Comparison of ENCODE assay signal across 9 cellular contexts in genomic region chr4:110632506-110633357, GRCh38. TPM values are rescaled to one million over a fixed set of nuclear protein-coding genes. Genes with fewer than 3 reads are reported as not detected.
DNase-seq lines count a peak whose midpoint lies in the region; ATAC-seq and TF ChIP-seq lines count a peak whose summit lies in the region.
"Had no signal": no experiment of that assay in that cellular context is flagged by ENCODE, and none has a peak within 500 bp of the region (broad histone marks: within the 10 kb centered on the region; RNA-seq: fewer than 3 reads in every experiment).

No MANE protein-coding gene starts in this region.

- intact Hi-C loops in heart right ventricle (cut with DNase I): loop anchor here in 8 of 10 donors (2.0 to 10.0 kb wide), 14 partner anchors 322 to 1222 kb away; no protein-coding TSS in a partner anchor
- intact Hi-C loops in colonic mucosa (cut with DNase I): loop anchor here (10.0 kb wide), 2 partner anchors 222 to 1002 kb away; no protein-coding TSS in a partner anchor
- intact Hi-C loops in upper lobe of right lung (cut with DNase I): no loop called here

- no peaks in the 10 kb centered on the region for H3K9me3 ChIP-seq in heart right ventricle
- no peaks in the 10 kb centered on the region for H3K9me3 ChIP-seq in right atrium auricular region
- H3K9me3 ChIP-seq in colonic mucosa: no peaks in the 10 kb centered on the region
- H3K9me3 ChIP-seq in upper lobe of right lung: no peaks in the 10 kb centered on the region

- H3K36me3 ChIP-seq in heart right ventricle (no peaks in the 10 kb centered on the region), right atrium auricular region (no peaks in the 10 kb centered on the region), colonic mucosa (no peaks in the 10 kb centered on the region), upper lobe of right lung (no peaks in the 10 kb centered on the region)

- ATAC-seq in heart right ventricle (peak in 1 of 8 donors; percentile 27), upper lobe of right lung (no peak)

- H3K4me1 ChIP-seq in heart right ventricle (peaks cover 2 to 42% (median 26%) of the 10 kb centered on the region in 9 donors), right atrium auricular region (peaks cover 0 to 39% of the 10 kb centered on the region in 2 donors), colonic mucosa (peaks cover 10% of the 10 kb centered on the region), upper lobe of right lung (peaks cover 14% of the 10 kb centered on the region)

- H3K27me3 Mint-ChIP-seq in mesothelial cell of epicardium (ENCODE audit: low read depth): peaks cover 68% of the 10 kb centered on the region

- CTCF ChIA-PET in RWPE1 (lab: Yijun Ruan, JAX): interaction anchor here (2.0 kb wide), 1 partner anchor 650 kb away, joined by 6 read pairs; no protein-coding TSS in a partner anchor

- H3K4me1 Mint-ChIP-seq in mesothelial cell of epicardium: peaks cover 71% of the 10 kb centered on the region

- H3K4me3 Mint-ChIP-seq in mesothelial cell of epicardium: peak overlapping the region; percentile 69

- H3K4me3 ChIP-seq in heart right ventricle: peak overlapping the region in 8 of 10 donors; percentile 1 to 34 (median 25)
- H3K4me3 ChIP-seq in right atrium auricular region: peak overlapping the region in 1 of 2 donors; percentile 40
- peak overlapping the region; percentile 34 for H3K4me3 ChIP-seq in colonic mucosa
- peak overlapping the region; percentile 32 for H3K4me3 ChIP-seq in upper lobe of right lung

- 4 to 5% methylated on average over 55 to 58 of the region's 58 CpGs for whole genome bisulfite sequencing in heart right ventricle, 2 donors

- H3K27ac ChIP-seq in heart right ventricle: no peak overlapping the region
- H3K27ac ChIP-seq in right atrium auricular region: no peak overlapping the region
- no peak overlapping the region for H3K27ac ChIP-seq in colonic mucosa
- H3K27ac ChIP-seq in upper lobe of right lung: no peak overlapping the region
- H3K27ac ChIP-seq in RWPE1: no peak overlapping the region

- H3K27me3 ChIP-seq in heart right ventricle (peaks cover 79 to 100% (median 100%) of the 10 kb centered on the region in 7 donors), right atrium auricular region (peaks cover 58 to 79% of the 10 kb centered on the region in 2 donors), colonic mucosa (peaks cover 92% of the 10 kb centered on the region), upper lobe of right lung (peaks cover 100% of the 10 kb centered on the region)

- DNase-seq in heart right ventricle: no peak
- DNase-seq in right atrium auricular region (ENCODE audit: low spot score): no peak
- DNase-seq in colonic mucosa: no peak
- DNase-seq in mesothelial cell of epicardium (ENCODE audit: low spot score in 2 of 2, unreplicated experiment in 2 of 2): no peak
- no peak for DNase-seq in upper lobe of right lung
- no peak for DNase-seq in occipital lobe (lab: John Stamatoyannopoulos, UW)
- no peak for DNase-seq in stimulated activated CD4-positive, alpha-beta T cell treated with anti-CD3 and anti-CD28 coated beads, Interleukin-4, amount 100 ng/mL, for 4 hours
- no peak for DNase-seq in RWPE1 (ENCODE audit: low spot score)
- DNase-seq: NCI-H1092 had no signal

- no peaks in the 10 kb centered on the region for H3K9me3 Mint-ChIP-seq in mesothelial cell of epicardium

- POLR2A ChIA-PET in RWPE1 (lab: Yijun Ruan, JAX; ENCODE audit: low non-redundant PET): no interaction called here

- peak overlapping the region; percentile 94 for H3K27ac Mint-ChIP-seq in mesothelial cell of epicardium

- TF ChIP-seq CTCF in heart right ventricle (IDR thresholded peaks at IDR 0.05): no peak
- TF ChIP-seq CTCF in right atrium auricular region (IDR thresholded peaks at IDR 0.05): no peak
- no peak for TF ChIP-seq CTCF in colonic mucosa (IDR thresholded peaks at IDR 0.05)
- TF ChIP-seq CTCF in mesothelial cell of epicardium (IDR thresholded peaks at IDR 0.05; ENCODE audit: unreplicated experiment): no peak
- TF ChIP-seq CTCF in upper lobe of right lung (IDR thresholded peaks at IDR 0.05): no peak
- no peak for TF ChIP-seq CTCF in RWPE1 (conservative IDR thresholded peaks at IDR 0.05; ENCODE audit: low read depth)

- peaks cover 9% of the 10 kb centered on the region for H3K36me3 Mint-ChIP-seq in mesothelial cell of epicardium

- H3K9ac ChIP-seq in colonic mucosa (ENCODE audit: low read depth in 2 of 2, low read length in 2 of 2): no peak overlapping the region

RNA-seq across cellular contexts. Expression of gene PITX2, which starts 9.9 kb away (rescaled TPM):
- under 1 TPM in 2 of 10 donors, not detected in 8; 0.10 to 0.57 TPM for total RNA-seq in heart right ventricle
- under 1 TPM in 1 of 2 donors, not detected in 1; 0.04 TPM for polyA plus RNA-seq in heart right ventricle
- 10 to 100 TPM in 1 of 2 donors, under 1 TPM in 1; 0.24 to 25.4 TPM for total RNA-seq in right atrium auricular region
- total RNA-seq in colonic mucosa: under 1 TPM; 0.45 to 0.64 TPM
- 88.7 to 99.3 TPM (median 95.5 TPM) in 3 replicates for total RNA-seq in mesothelial cell of epicardium
- not detected for total RNA-seq in upper lobe of right lung
- not detected for total RNA-seq in occipital lobe
